Comparison of ENCODE assay signal across 8 cellular contexts in the genomic region with DNA sequence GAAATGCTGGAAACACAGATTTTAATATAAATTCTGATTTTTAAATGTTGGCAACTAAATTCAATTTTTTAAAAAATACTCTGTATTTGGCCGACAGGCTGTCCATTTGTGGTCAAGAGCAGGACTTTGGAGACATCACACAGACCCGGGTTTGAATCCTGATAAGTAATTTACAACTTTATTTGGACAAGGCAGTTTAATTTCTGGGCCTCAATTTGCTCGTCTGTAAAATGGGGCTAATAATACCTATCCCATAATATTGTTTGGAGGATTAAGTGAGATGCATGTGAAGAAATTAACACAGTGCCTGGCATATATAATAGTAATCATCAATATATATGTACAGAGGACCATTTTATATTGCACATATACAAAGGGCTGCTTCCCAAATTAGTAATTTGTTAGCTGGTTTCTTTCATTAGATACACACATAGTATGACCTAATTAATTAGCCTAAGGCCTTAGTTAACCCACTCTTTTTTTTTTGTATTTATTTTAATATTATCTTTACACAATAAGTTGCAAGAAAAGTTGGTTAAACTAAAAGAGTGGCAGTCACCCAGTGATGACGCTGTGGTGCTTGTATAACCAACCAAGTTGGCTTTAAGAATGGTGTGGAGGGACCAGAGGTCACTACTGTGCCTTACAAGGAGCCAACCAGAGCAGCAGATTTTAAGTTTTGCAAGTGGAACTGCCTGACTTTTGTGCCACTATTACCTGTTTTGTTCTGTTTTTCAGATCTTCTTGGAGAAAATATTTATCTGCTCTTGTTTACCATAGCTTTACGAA. TPM values are rescaled to one million over a fixed set of nuclear protein-coding genes. Genes with fewer than 3 reads are reported as not detected.
DNase-seq lines count a peak whose midpoint lies in the region; ATAC-seq and TF ChIP-seq lines count a peak whose summit lies in the region.

No MANE protein-coding gene starts in this region.

- H3K4me3 ChIP-seq in SK-N-MC (peak overlapping the region; percentile 98), esophagus squamous epithelium (peak overlapping the region; percentile 52 to 95 (median 82))

- H3K9me3 Mint-ChIP-seq in osteocyte (ENCODE audit: unreplicated experiment): no peaks in the 10 kb centered on the region

- H3K36me3 Mint-ChIP-seq in osteocyte (ENCODE audit: unreplicated experiment): peaks cover 7% of the 10 kb centered on the region

- no peak for TF ChIP-seq CTCF in esophagus squamous epithelium (IDR thresholded peaks at IDR 0.05)
- TF ChIP-seq CTCF in osteocyte (IDR thresholded peaks at IDR 0.05): no peak

- H3K9me3 ChIP-seq in SK-N-MC (ENCODE audit: low read depth, low read length) (no peaks in the 10 kb centered on the region), esophagus squamous epithelium (no peaks in the 10 kb centered on the region)

- peaks cover 0 to 46% (median 18%) of the 10 kb centered on the region in 3 donors for H3K4me1 ChIP-seq in esophagus squamous epithelium

- peak overlapping the region; percentile 100 for H3K27ac Mint-ChIP-seq in osteocyte (ENCODE audit: unreplicated experiment)

- H3K9ac ChIP-seq in SK-N-MC (ENCODE audit: insufficient read length): peak overlapping the region; percentile 97

- no peaks in the 10 kb centered on the region for H3K27me3 Mint-ChIP-seq in osteocyte (ENCODE audit: unreplicated experiment)

- ATAC-seq in GM18505 (IDR thresholded peaks at IDR 0.05; ENCODE audit: unreplicated experiment): peak; percentile 32
- peak; percentile 39 for ATAC-seq in HG02981 (IDR thresholded peaks at IDR 0.05; ENCODE audit: unreplicated experiment)
- no peak for ATAC-seq in activated CD4-positive, CD25-positive, alpha-beta regulatory T cell treated with anti-CD3 and anti-CD28 coated beads, Interleukin-2, amount 50 U/mL, for 24 hours

- H3K4me3 Mint-ChIP-seq in osteocyte (ENCODE audit: unreplicated experiment): peak overlapping the region; percentile 98

- no peak overlapping the region for H3K27ac ChIP-seq in SK-N-MC
- H3K27ac ChIP-seq in esophagus squamous epithelium: peak overlapping the region in 3 of 4 donors; percentile 90 to 96 (median 94)

- TF ChIP-seq POLR2A in GM18505 (IDR thresholded peaks at IDR 0.05; ENCODE audit: borderline replicate concordance, extremely low read depth, insufficient read depth, insufficient read length): no peak
- no peak for TF ChIP-seq POLR2A in esophagus squamous epithelium (IDR thresholded peaks at IDR 0.05)

- H3K36me3 ChIP-seq in SK-N-MC (ENCODE audit: insufficient read depth, low read length): no peaks in the 10 kb centered on the region
- peaks cover 0 to 11% (median 0%) of the 10 kb centered on the region in 3 donors for H3K36me3 ChIP-seq in esophagus squamous epithelium

- WGBS in esophagus squamous epithelium, 2 donors: 25 to 33% methylated on average over 5 of the region's 5 CpGs

- intact Hi-C loops in esophagus squamous epithelium (cut with DNase I): no loop called here

- DNase-seq in SK-N-MC (ENCODE audit: low read depth, low spot score): no peak
- no peak for DNase-seq in esophagus squamous epithelium (lab: John Stamatoyannopoulos, UW)
- no peak for DNase-seq in osteocyte (ENCODE audit: extremely low spot score, unreplicated experiment)
- no peak for DNase-seq in NCI-H128 (lab: John Stamatoyannopoulos, UW; ENCODE audit: unreplicated experiment)
- no peak for DNase-seq in NCI-H2171 treated with DMSO at 0.1 percent for 48 hours (lab: John Stamatoyannopoulos, UW)

- H3K27me3 ChIP-seq in esophagus squamous epithelium: no peaks in the 10 kb centered on the region

- H3K4me1 Mint-ChIP-seq in osteocyte (ENCODE audit: unreplicated experiment): peaks cover 29% of the 10 kb centered on the region

RNA-seq across cellular contexts. Expression of gene PIGB, which starts 0.7 kb away (rescaled TPM):
- total RNA-seq in esophagus squamous epithelium: 10 to 100 TPM in 3 of 4 donors, 1 to 10 TPM in 1; 5.9 to 16.5 (median 13.0) TPM
- total RNA-seq in osteocyte: 15.4 and 15.9 TPM in 2 replicates

RNA-seq across cellular contexts. Expression of gene PIGBOS1, which starts 0.8 kb away (rescaled TPM):
- 10 to 100 TPM in 2 of 4 donors, 1 to 10 TPM in 2; 2.6 to 13.5 (median 9.9) TPM for total RNA-seq in esophagus squamous epithelium
- 14.6 and 15.6 TPM in 2 replicates for total RNA-seq in osteocyte

RNA-seq across cellular contexts. Expression of gene RAB27A, which starts 30.1 kb away (rescaled TPM):
- total RNA-seq in esophagus squamous epithelium: 10 to 100 TPM in 3 of 4 donors, 1 to 10 TPM in 1; 8.7 to 16.2 (median 11.7) TPM
- total RNA-seq in osteocyte: 12.4 and 14.6 TPM in 2 replicates

Comparison
In these comparisons a context has a peak if more than half of its experiments do, and no peak if none do; other contexts are left out.
1. ATAC-seq: peak in GM18505 (single experiment) and HG02981 (single experiment); none in activated CD4-positive, CD25-positive, alpha-beta regulatory T cell treated with anti-CD3 and anti-CD28 coated beads, Interleukin-2, amount 50 U/mL, for 24 hours (0 of 2).